Comparison of ENCODE assay signal across 12 cellular contexts in genomic region chr10:77027576-77027975, GRCh38.
DNase-seq lines count a peak whose midpoint lies in the region; ATAC-seq and TF ChIP-seq lines count a peak whose summit lies in the region.
"Had no signal": no experiment of that assay in that cellular context is flagged by ENCODE, and none has a peak within 500 bp of the region (broad histone marks: within the 10 kb centered on the region; RNA-seq: fewer than 3 reads in every experiment).

No MANE protein-coding gene starts in this region.

- peaks cover 10% of the 10 kb centered on the region for H3K36me3 Mint-ChIP-seq in chondrocyte (ENCODE audit: low read depth)
- H3K36me3 Mint-ChIP-seq in activated T-cell treated with anti-CD3 and anti-CD28 coated beads, Interleukin-2, amount 50 U/mL, for 24 hours (ENCODE audit: low read depth): no peaks in the 10 kb centered on the region

- no peaks in the 10 kb centered on the region for H3K9me2 ChIP-seq in MM.1S (replicated peaks; ENCODE audit: insufficient read depth, low read length)

- H3K9ac ChIP-seq in BLaER1: no peak overlapping the region
- H3K9ac ChIP-seq in MM.1S (ENCODE audit: low read length): no peak overlapping the region

- H3K36me3 ChIP-seq in BLaER1: no peaks in the 10 kb centered on the region
- H3K36me3 ChIP-seq in MM.1S (replicated peaks; ENCODE audit: insufficient read depth, low read length): no peaks in the 10 kb centered on the region

- H3K4me2 ChIP-seq in BLaER1: peak overlapping the region; percentile 68
- no peak overlapping the region for H3K4me2 ChIP-seq in MM.1S (ENCODE audit: low read depth, low read length)

- DNase-seq in MM.1S (peak; percentile 10), DMS79 treated with DMSO at 0.1 percent for 48 hours (lab: John Stamatoyannopoulos, UW) (no peak), chondrocyte (ENCODE audit: low spot score) (no peak), NCI-H2081 treated with DMSO at 0.1 percent for 48 hours (lab: John Stamatoyannopoulos, UW) (no peak)
- no peak for DNase-seq in activated T-cell treated with anti-CD3 and anti-CD28 coated beads, Interleukin-2, amount 50 U/mL, for 24 hours
- DNase-seq: activated CD4-positive, alpha-beta T cell treated with anti-CD3 and anti-CD28 coated beads for 36 hours; kidney; NCI-H1694 treated with DMSO at 0.1 percent for 48 hours had no signal

- H4K20me1 ChIP-seq in BLaER1 (no peaks in the 10 kb centered on the region), MM.1S (ENCODE audit: insufficient read depth, low read length) (no peaks in the 10 kb centered on the region)

- no peaks in the 10 kb centered on the region for H3K79me2 ChIP-seq in MM.1S (ENCODE audit: low read length)

- no peak overlapping the region for H3K4me3 Mint-ChIP-seq in chondrocyte (ENCODE audit: unreplicated experiment)
- no peak overlapping the region for H3K4me3 Mint-ChIP-seq in activated T-cell treated with anti-CD3 and anti-CD28 coated beads, Interleukin-2, amount 50 U/mL, for 24 hours
- H3K4me3 Mint-ChIP-seq: activated CD4-positive, alpha-beta T cell treated with anti-CD3 and anti-CD28 coated beads for 36 hours; central memory CD8-positive, alpha-beta T cell had no signal

- H3K4me1 ChIP-seq in BLaER1: peaks cover 43% of the 10 kb centered on the region
- no peaks in the 10 kb centered on the region for H3K4me1 ChIP-seq in MM.1S (ENCODE audit: low read length)

- H3K27me3 Mint-ChIP-seq in chondrocyte (ENCODE audit: low read depth): no peaks in the 10 kb centered on the region
- H3K27me3 Mint-ChIP-seq in activated T-cell treated with anti-CD3 and anti-CD28 coated beads, Interleukin-2, amount 50 U/mL, for 24 hours: peaks cover 16% of the 10 kb centered on the region

- no peaks in the 10 kb centered on the region for H3K9me3 Mint-ChIP-seq in chondrocyte (ENCODE audit: low read depth)
- no peaks in the 10 kb centered on the region for H3K9me3 Mint-ChIP-seq in activated T-cell treated with anti-CD3 and anti-CD28 coated beads, Interleukin-2, amount 50 U/mL, for 24 hours
- H3K9me3 Mint-ChIP-seq: central memory CD8-positive, alpha-beta T cell had no signal

- no peaks in the 10 kb centered on the region for H3F3A ChIP-seq in MM.1S (ENCODE audit: insufficient read depth, low read length)

- no peak overlapping the region for H3K4me3 ChIP-seq in BLaER1
- H3K4me3 ChIP-seq in MM.1S (ENCODE audit: low read length): no peak overlapping the region

- TF ChIP-seq CTCF in MM.1S (IDR thresholded peaks at IDR 0.05; ENCODE audit: low read length) (no peak), chondrocyte (IDR thresholded peaks at IDR 0.05) (no peak)

- H3K9me3 ChIP-seq in BLaER1 (no peaks in the 10 kb centered on the region), MM.1S (replicated peaks; ENCODE audit: insufficient read depth, low read length) (no peaks in the 10 kb centered on the region)

- ATAC-seq in GM19328 (IDR thresholded peaks at IDR 0.05; ENCODE audit: unreplicated experiment) (peak; percentile 80), HG02870 (IDR thresholded peaks at IDR 0.05; ENCODE audit: unreplicated experiment) (peak; percentile 90)
- ATAC-seq: activated CD4-positive, alpha-beta T cell treated with anti-CD3 and anti-CD28 coated beads for 36 hours had no signal

- H3K27ac Mint-ChIP-seq in chondrocyte (ENCODE audit: unreplicated experiment): no peak overlapping the region
- no peak overlapping the region for H3K27ac Mint-ChIP-seq in activated T-cell treated with anti-CD3 and anti-CD28 coated beads, Interleukin-2, amount 50 U/mL, for 24 hours
- H3K27ac Mint-ChIP-seq: activated CD4-positive, alpha-beta T cell treated with anti-CD3 and anti-CD28 coated beads for 36 hours had no signal

- no peaks in the 10 kb centered on the region for H3K4me1 Mint-ChIP-seq in chondrocyte (ENCODE audit: low read depth)
- H3K4me1 Mint-ChIP-seq in activated T-cell treated with anti-CD3 and anti-CD28 coated beads, Interleukin-2, amount 50 U/mL, for 24 hours (ENCODE audit: low read depth): peaks cover 3% of the 10 kb centered on the region
- H3K4me1 Mint-ChIP-seq: central memory CD8-positive, alpha-beta T cell had no signal

- no peak overlapping the region for H2AFZ ChIP-seq in MM.1S (ENCODE audit: low read length)

- H3K27ac ChIP-seq in BLaER1 (no peak overlapping the region), MM.1S (ENCODE audit: low read length) (no peak overlapping the region)

- no peaks in the 10 kb centered on the region for H3K27me3 ChIP-seq in BLaER1
- no peaks in the 10 kb centered on the region for H3K27me3 ChIP-seq in MM.1S (replicated peaks; ENCODE audit: insufficient read depth, low read length)
